ENCODE assay signal across 19 cellular contexts in the genomic region with DNA sequence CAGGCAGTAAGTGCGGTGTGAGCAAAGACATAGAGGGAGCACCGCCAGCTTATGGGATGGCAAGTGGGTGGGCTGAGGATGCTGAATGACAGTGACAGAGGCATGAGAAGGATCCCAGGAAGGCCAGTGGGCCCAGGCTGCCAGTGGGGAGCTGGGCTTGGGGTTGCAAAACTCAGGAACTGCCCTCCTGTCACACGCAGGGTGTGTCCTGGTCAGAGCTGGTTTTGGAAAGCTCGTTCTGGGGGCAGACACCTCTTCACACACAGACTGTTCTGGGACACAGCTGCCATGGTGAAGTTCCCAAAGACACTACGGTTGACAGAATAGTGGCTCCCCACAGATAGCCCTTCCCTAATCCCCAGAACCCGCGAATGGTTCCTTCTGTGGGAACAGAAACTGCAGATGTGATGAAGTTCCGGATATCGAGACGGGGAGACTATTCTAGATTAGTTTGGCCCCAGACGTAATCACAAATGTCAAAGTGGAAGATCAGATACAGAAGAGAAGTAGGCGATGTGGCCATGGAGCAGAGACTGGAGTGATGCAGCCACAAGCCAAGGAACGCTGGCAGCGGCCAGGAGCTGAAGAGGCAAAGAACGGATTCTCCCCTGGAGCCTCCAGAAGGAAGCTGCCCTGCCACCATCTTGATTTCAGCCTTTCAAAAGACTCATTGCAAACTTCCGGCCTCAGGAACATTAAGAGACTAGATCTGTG.
A peak's percentile ranks its signal among the peaks of the same experiment; 100 is the strongest.
DNase-seq lines count a peak whose midpoint lies in the region; TF ChIP-seq lines count a peak whose summit lies in the region.
"Had no signal": no experiment of that assay in that cellular context is flagged by ENCODE, and none has a peak within 500 bp of the region (broad histone marks: within the 10 kb centered on the region; RNA-seq: fewer than 3 reads in every experiment).

No MANE protein-coding gene starts in this region.

- no peak overlapping the region for H2BK120ac ChIP-seq in mesenchymal stem cell (ENCODE audit: low read depth, low read length)

- no peak overlapping the region for H3K4me3 ChIP-seq in esophagus muscularis mucosa
- H3K4me3 ChIP-seq in thyroid gland (replicated peaks in 1 of 3), result no peak overlapping the region
- H3K4me3 ChIP-seq in mesenchymal stem cell (ENCODE audit: insufficient read depth in 1 of 2, low read depth in 1 of 2, low read length in 2 of 2), result no peak overlapping the region
- H3K4me3 ChIP-seq: MG63 had no signal

- H3K18ac ChIP-seq in mesenchymal stem cell (ENCODE audit: low read depth in 1 of 2, low read length in 2 of 2), result no peak overlapping the region

- no peaks in the 10 kb centered on the region for H3K27me3 ChIP-seq in esophagus muscularis mucosa
- H3K27me3 ChIP-seq in thyroid gland, result no peaks in the 10 kb centered on the region
- H3K27me3 ChIP-seq in mesenchymal stem cell (ENCODE audit: control insufficient read depth in 1 of 2, insufficient read depth in 1 of 2, low read length in 2 of 2), result peaks cover 0 to 11% of the 10 kb centered on the region in 2 experiments
- H3K27me3 ChIP-seq: MG63 had no signal

- no peak overlapping the region for H3K4me2 ChIP-seq in mesenchymal stem cell (ENCODE audit: low read length, poor library complexity, severe bottlenecking)

- H3K23ac ChIP-seq in mesenchymal stem cell (ENCODE audit: low read length in 2 of 2), result no peak overlapping the region

- H3K4me1 Mint-ChIP-seq in nephron progenitor cell, result peaks cover 84% of the 10 kb centered on the region

- no peaks in the 10 kb centered on the region for H3K36me3 Mint-ChIP-seq in nephron progenitor cell (ENCODE audit: low read depth)

- no peak overlapping the region for H4K8ac ChIP-seq in mesenchymal stem cell (ENCODE audit: low read length)

- no peak overlapping the region for H3K9ac ChIP-seq in mesenchymal stem cell (ENCODE audit: low read length)

- 86% methylated on average over 16 of the region's 16 CpGs for WGBS in esophagus muscularis mucosa
- WGBS in thyroid gland, 2 donors, result 94 to 96% methylated on average over 16 of the region's 16 CpGs
- WGBS in mesenchymal stem cell, result 89% methylated on average over 16 of the region's 16 CpGs

- H3K9me3 Mint-ChIP-seq in nephron progenitor cell, result peaks cover 7% of the 10 kb centered on the region

- peaks cover 21% of the 10 kb centered on the region for H3K27me3 Mint-ChIP-seq in nephron progenitor cell (ENCODE audit: low read depth, poor library complexity)

- peaks cover 15 to 25% (median 20%) of the 10 kb centered on the region in 4 donors for H3K4me1 ChIP-seq in esophagus muscularis mucosa
- peaks cover 61 to 68% of the 10 kb centered on the region in 2 donors for H3K4me1 ChIP-seq in thyroid gland
- no peaks in the 10 kb centered on the region for H3K4me1 ChIP-seq in mesenchymal stem cell (ENCODE audit: control insufficient read depth, insufficient read depth, low read depth, low read length)

- no peak overlapping the region for H3K4ac ChIP-seq in mesenchymal stem cell (ENCODE audit: low read depth in 1 of 2, low read length in 2 of 2)

- no peak overlapping the region for H2AFZ ChIP-seq in mesenchymal stem cell (ENCODE audit: low read depth, low read length)

- intact Hi-C loops in esophagus muscularis mucosa (cut with DNase I) (no loop called here), thyroid gland (cut with DNase I) (no loop called here)

- H3K14ac ChIP-seq in mesenchymal stem cell (ENCODE audit: low read length in 2 of 2), result no peak overlapping the region

- H3K4me3 Mint-ChIP-seq in nephron progenitor cell, result no peak overlapping the region
- H3K4me3 Mint-ChIP-seq: HFFc6 had no signal

- H4K91ac ChIP-seq in mesenchymal stem cell (ENCODE audit: low read length), result no peak overlapping the region

- no peak overlapping the region for H2BK5ac ChIP-seq in mesenchymal stem cell (ENCODE audit: low read depth, low read length, poor library complexity, severe bottlenecking)

- H3K79me1 ChIP-seq in mesenchymal stem cell (replicated peaks; ENCODE audit: low read length, poor library complexity, severe bottlenecking), result no peaks in the 10 kb centered on the region

- H3K9me3 ChIP-seq in esophagus muscularis mucosa (peaks cover 0 to 6% (median 5%) of the 10 kb centered on the region in 4 donors), thyroid gland (no peaks in the 10 kb centered on the region), mesenchymal stem cell (ENCODE audit: control insufficient read depth, low read length) (no peaks in the 10 kb centered on the region)
- H3K9me3 ChIP-seq: MG63 had no signal

- no peak for TF ChIP-seq EP300 in esophagus muscularis mucosa (IDR thresholded peaks at IDR 0.05)

- peak overlapping the region; percentile 64 for H3K27ac Mint-ChIP-seq in nephron progenitor cell
- H3K27ac Mint-ChIP-seq: HFFc6 had no signal

- H3K27ac ChIP-seq in esophagus muscularis mucosa (replicated peaks in 1 of 4) (no peak overlapping the region), thyroid gland (peak overlapping the region; percentile 94 to 96 (median 95)), mesenchymal stem cell (ENCODE audit: low read length, poor library complexity, severe bottlenecking) (no peak overlapping the region)
- H3K27ac ChIP-seq: HL-60 had no signal

- peak; percentile 20 for DNase-seq in activated CD8-positive, alpha-beta memory T cell treated with anti-CD3 and anti-CD28 coated beads, Interleukin-2, amount 50 U/mL, for 48 hours
- DNase-seq in activated CD8-positive, alpha-beta memory T cell treated with anti-CD3 and anti-CD28 coated beads, Interleukin-2, amount 50 U/mL, for 4 hours, result no peak
- DNase-seq in esophagus muscularis mucosa (ENCODE audit: extremely low spot score), result peak; percentile 37
- no peak for DNase-seq in nephron progenitor cell
- no peak for DNase-seq in thyroid gland
- no peak for DNase-seq in stimulated activated CD4-positive, alpha-beta T cell treated with anti-CD3 and anti-CD28 coated beads, Interleukin-1b, Interleukin-23, amount 100 ng/mL, for 48 hours
- no peak for DNase-seq in mesenchymal stem cell
- no peak for DNase-seq in cerebellum (ENCODE audit: low spot score)
- DNase-seq: 8988T, C1 segment of cervical spinal cord, EL, GOT3, HFFc6, MG63, NCI-H1105 treated with DMSO at 0.1 percent for 48 hours, NCI-H187, NCI-H446 treated with DMSO at 0.1 percent for 48 hours, NCI-H774 had no signal

- no peak overlapping the region for H2AK5ac ChIP-seq in mesenchymal stem cell (ENCODE audit: low read length, severe bottlenecking)

- no peak overlapping the region for H2BK12ac ChIP-seq in mesenchymal stem cell (ENCODE audit: low read length in 2 of 2)

- no peak for TF ChIP-seq CTCF in esophagus muscularis mucosa (IDR thresholded peaks at IDR 0.05)
- TF ChIP-seq CTCF in nephron progenitor cell (IDR thresholded peaks at IDR 0.05), result no peak
- TF ChIP-seq CTCF in thyroid gland (IDR thresholded peaks at IDR 0.05), result no peak

- no peaks in the 10 kb centered on the region for H3K36me3 ChIP-seq in esophagus muscularis mucosa
- H3K36me3 ChIP-seq in thyroid gland, result no peaks in the 10 kb centered on the region
- H3K36me3 ChIP-seq in mesenchymal stem cell (ENCODE audit: control insufficient read depth in 1 of 2, insufficient read depth in 2 of 2, low read depth in 1 of 2, low read length in 2 of 2), result no peaks in the 10 kb centered on the region

- TF ChIP-seq POLR2A in esophagus muscularis mucosa (IDR thresholded peaks at IDR 0.05; ENCODE audit: low read depth), result no peak
- TF ChIP-seq POLR2A in thyroid gland (IDR thresholded peaks at IDR 0.05), result no peak

- no peak overlapping the region for H2BK15ac ChIP-seq in mesenchymal stem cell (ENCODE audit: low read depth, poor library complexity, severe bottlenecking)

Comparison
In these comparisons a context has a peak if more than half of its experiments do, and no peak if none do; other contexts are left out.
1. DNase-seq: peak in activated CD8-positive, alpha-beta memory T cell treated with anti-CD3 and anti-CD28 coated beads, Interleukin-2, amount 50 U/mL, for 48 hours (single experiment) and esophagus muscularis mucosa (single experiment); none in activated CD8-positive, alpha-beta memory T cell treated with anti-CD3 and anti-CD28 coated beads, Interleukin-2, amount 50 U/mL, for 4 hours (single experiment), nephron progenitor cell (single experiment), thyroid gland (0 of 2), stimulated activated CD4-positive, alpha-beta T cell treated with anti-CD3 and anti-CD28 coated beads, Interleukin-1b, Interleukin-23, amount 100 ng/mL, for 48 hours (single experiment), mesenchymal stem cell (single experiment) and cerebellum (single experiment).
2. H3K27ac ChIP-seq: peak in thyroid gland (3 of 3); none in esophagus muscularis mucosa (0 of 4) and mesenchymal stem cell (single experiment).